ENCODE assay signal across 8 cellular contexts in the genomic region with DNA sequence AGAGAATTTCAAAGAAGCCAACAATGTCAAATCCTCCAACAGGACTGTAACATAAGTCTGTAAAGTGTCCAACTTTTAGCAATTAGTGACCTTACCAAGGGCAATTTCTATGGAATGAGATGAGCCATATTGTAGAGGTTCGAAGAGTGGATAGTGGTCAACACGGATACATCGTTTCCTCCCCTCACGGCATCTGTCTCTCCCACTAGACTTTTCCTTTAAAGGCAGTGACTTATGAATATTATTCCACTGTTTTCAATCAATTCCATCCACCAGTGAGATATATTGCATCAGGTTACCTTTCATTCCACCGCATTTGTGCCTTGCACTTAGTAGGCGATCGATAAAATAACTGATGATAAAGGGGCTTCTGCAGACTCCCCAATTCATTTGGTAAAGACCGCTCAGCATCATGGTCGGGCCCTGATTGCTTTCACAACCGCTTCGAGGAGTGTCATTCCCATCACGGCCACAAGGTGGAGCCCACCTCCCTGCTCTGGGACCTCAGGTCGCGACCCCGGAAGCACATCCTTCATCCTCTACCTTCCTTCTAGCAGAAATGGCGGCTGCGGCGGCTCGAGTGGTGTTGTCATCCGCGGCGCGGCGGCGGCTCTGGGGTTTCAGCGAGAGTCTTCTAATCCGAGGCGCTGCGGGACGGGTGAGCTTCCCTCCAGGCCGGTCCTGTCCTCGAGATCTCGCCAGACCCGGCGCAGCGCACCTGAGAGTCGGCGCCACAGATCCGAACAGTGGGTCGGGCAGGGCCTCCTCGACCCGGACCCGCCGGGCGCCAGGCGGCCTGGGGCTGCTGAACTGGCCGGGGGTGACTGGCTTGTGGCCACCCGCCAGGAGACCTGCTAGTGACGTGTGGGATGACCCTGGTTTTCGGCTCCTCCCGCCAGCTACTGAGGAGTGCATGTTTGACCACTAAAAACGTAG. TPM values are rescaled to one million over a fixed set of nuclear protein-coding genes. Genes with fewer than 3 reads are reported as not detected.
DNase-seq lines count a peak whose midpoint lies in the region; ATAC-seq and TF ChIP-seq lines count a peak whose summit lies in the region.

Gene PMPCB (plus strand): TSS at position 535 of the 936 bp plus-strand sequence. CDS start 25 bp downstream, at position 560.

- H3K9me3 ChIP-seq in right atrium auricular region (no peaks in the 10 kb centered on the region), uterus (no peaks in the 10 kb centered on the region)

- H3K27me3 ChIP-seq in right atrium auricular region: no peaks in the 10 kb centered on the region
- H3K27me3 ChIP-seq in uterus: no peaks in the 10 kb centered on the region

- DNase-seq in NCI-H187 (lab: John Stamatoyannopoulos, UW) (peak; percentile 91 to 95), T-helper 2 cell (peak; percentile 89 to 97 (median 92)), anterior cingulate cortex (lab: John Stamatoyannopoulos, UW) (peak; percentile 48 to 99 (median 91)), right atrium auricular region (ENCODE audit: low spot score) (peak; percentile 96), pulmonary artery endothelial cell (ENCODE audit: low read depth, low spot score) (peak; percentile 40), uterus (peak; percentile 96)

- ATAC-seq in GM18499 (IDR thresholded peaks at IDR 0.05; ENCODE audit: insufficient read depth, unreplicated experiment) (peak; percentile 80), HG02943 (IDR thresholded peaks at IDR 0.05; ENCODE audit: low read depth, unreplicated experiment) (peak; percentile 93)

- TF ChIP-seq CTCF in right atrium auricular region (IDR thresholded peaks at IDR 0.05) (peak; percentile 93 to 97), uterus (IDR thresholded peaks at IDR 0.05) (peak; percentile 93 to 98 (median 95))

- intact Hi-C loops in uterus (cut with DNase I; ENCODE audit: low total_unique reads): no loop called here

- H3K4me1 ChIP-seq in right atrium auricular region (peaks cover 0 to 20% of the 10 kb centered on the region in 2 donors), uterus (peaks cover 7% of the 10 kb centered on the region in 2 donors)

- H3K4me3 ChIP-seq in right atrium auricular region (peak within 1 kb of the TSS; percentile 81 to 83), uterus (peak within 1 kb of the TSS; percentile 74 to 80)

- peak in 1 of 2 donors; percentile 36 for TF ChIP-seq POLR2A in uterus (IDR thresholded peaks at IDR 0.05)

- H3K27ac ChIP-seq in right atrium auricular region: peak within 1 kb of the TSS; percentile 74 to 81
- H3K27ac ChIP-seq in uterus: peak within 1 kb of the TSS; percentile 67 to 79

- H3K36me3 ChIP-seq in right atrium auricular region: peaks cover 32% of the 10 kb centered on the region
- H3K36me3 ChIP-seq in uterus: no peaks in the 10 kb centered on the region

RNA-seq across cellular contexts. Expression of gene PMPCB, which starts in this region (rescaled TPM):
- total RNA-seq in right atrium auricular region (10 to 100 TPM; 37.2 to 47.4 TPM), pulmonary artery endothelial cell (44.8 and 56.0 TPM in 2 replicates), uterus (10 to 100 TPM; 29.2 to 85.7 (median 45.6) TPM)

Comparison
In these comparisons a context has a peak if more than half of its experiments do, and no peak if none do; other contexts are left out.
1. Peak in every context shown above with its lines: DNase-seq, ATAC-seq, H3K4me3 ChIP-seq and H3K27ac ChIP-seq.
2. DNase-seq: peak in every context shown above with its lines; median percentile 96 in right atrium auricular region; 96 in uterus; 93 in NCI-H187; 92 in T-helper 2 cell; 91 in anterior cingulate cortex; 40 in pulmonary artery endothelial cell.